In genomic region chr6:136701011-136701410, GRCh38 we compare ENCODE assay signal across 19 cellular contexts.
DNase-seq lines count a peak whose midpoint lies in the region; ATAC-seq and TF ChIP-seq lines count a peak whose summit lies in the region.
"Had no signal": no experiment of that assay in that cellular context is flagged by ENCODE, and none has a peak within 500 bp of the region (broad histone marks: within the 10 kb centered on the region; RNA-seq: fewer than 3 reads in every experiment).

No MANE protein-coding gene starts in this region.

- H3K4me1 ChIP-seq in gastroesophageal sphincter, result no peaks in the 10 kb centered on the region
- H3K4me1 ChIP-seq: parathyroid adenoma, sigmoid colon had no signal

- ATAC-seq in left ventricle myocardium superior, result peak; percentile 45
- ATAC-seq in GM18498 (IDR thresholded peaks at IDR 0.05; ENCODE audit: unreplicated experiment), result no peak
- ATAC-seq in gastroesophageal sphincter, result no peak
- ATAC-seq: left colon had no signal

- DNase-seq in left ventricle myocardium superior, result no peak
- no peak for DNase-seq in cardiac septum (ENCODE audit: low spot score)
- peak; percentile 94 for DNase-seq in NCI-H69 (lab: John Stamatoyannopoulos, UW)
- DNase-seq in glutamatergic neuron, result no peak
- no peak for DNase-seq in activated CD4-positive, alpha-beta T cell treated with anti-CD3 and anti-CD28 coated beads for 4 hours
- DNase-seq: activated CD4-positive, CD25-positive, alpha-beta regulatory T cell; activated naive CD4-positive, alpha-beta T cell treated with anti-CD3 and anti-CD28 coated beads, Interleukin-2, amount 50 U/mL, for 16 hours; activated T-cell treated with anti-CD3 and anti-CD28 coated beads, Interleukin-2, amount 50 U/mL, for 1 hour; anterior cingulate cortex; left colon; NCI-H1694; NCI-H526; sigmoid colon had no signal

- peaks cover 16% of the 10 kb centered on the region for H3K4me1 Mint-ChIP-seq in glutamatergic neuron (ENCODE audit: low read depth, unreplicated experiment)

- H3K9me3 ChIP-seq in gastroesophageal sphincter, result no peaks in the 10 kb centered on the region
- H3K9me3 ChIP-seq: sigmoid colon had no signal

- TF ChIP-seq EP300 in gastroesophageal sphincter (IDR thresholded peaks at IDR 0.05), result no peak

- no peaks in the 10 kb centered on the region for H3K27me3 Mint-ChIP-seq in glutamatergic neuron (ENCODE audit: unreplicated experiment)
- H3K27me3 Mint-ChIP-seq: IgD-negative memory B cell had no signal

- H3K9me3 Mint-ChIP-seq in glutamatergic neuron (ENCODE audit: unreplicated experiment), result peaks cover 2% of the 10 kb centered on the region
- H3K9me3 Mint-ChIP-seq: IgD-negative memory B cell, nephron had no signal

- H3K27ac Mint-ChIP-seq in glutamatergic neuron (ENCODE audit: unreplicated experiment), result peak overlapping the region; percentile 23
- H3K27ac Mint-ChIP-seq: nephron had no signal

- intact Hi-C loops in left ventricle myocardium superior (cut with micrococcal nuclease), result no loop called here
- intact Hi-C loops in cardiac septum (cut with DNase I), result no loop called here

- no peak overlapping the region for H3K4me3 ChIP-seq in gastroesophageal sphincter
- H3K4me3 ChIP-seq: sigmoid colon had no signal

- H3K36me3 Mint-ChIP-seq in glutamatergic neuron (ENCODE audit: unreplicated experiment), result no peaks in the 10 kb centered on the region

- H3K4me3 Mint-ChIP-seq in glutamatergic neuron (ENCODE audit: unreplicated experiment), result no peak overlapping the region
- H3K4me3 Mint-ChIP-seq: CD14-positive monocyte, IgD-negative memory B cell, nephron had no signal

- H3K27ac ChIP-seq in gastroesophageal sphincter, result no peak overlapping the region
- H3K27ac ChIP-seq: parathyroid adenoma, sigmoid colon had no signal

- peaks cover 0 to 9% of the 10 kb centered on the region in 2 donors for H3K36me3 ChIP-seq in gastroesophageal sphincter
- H3K36me3 ChIP-seq: sigmoid colon had no signal

- H3K27me3 ChIP-seq in gastroesophageal sphincter, result no peaks in the 10 kb centered on the region
- H3K27me3 ChIP-seq: sigmoid colon had no signal

- WGBS in gastroesophageal sphincter (ENCODE audit: low coverage in 1 of 2), 2 donors, result 72 to 75% methylated on average over 2 to 3 of the region's 3 CpGs

- no peak for TF ChIP-seq POLR2A in gastroesophageal sphincter (IDR thresholded peaks at IDR 0.05)

- TF ChIP-seq CTCF in glutamatergic neuron (IDR thresholded peaks at IDR 0.05; ENCODE audit: partially characterized antibody, unreplicated experiment), result no peak
- TF ChIP-seq CTCF in gastroesophageal sphincter (IDR thresholded peaks at IDR 0.05), result no peak
